In the genomic region with DNA sequence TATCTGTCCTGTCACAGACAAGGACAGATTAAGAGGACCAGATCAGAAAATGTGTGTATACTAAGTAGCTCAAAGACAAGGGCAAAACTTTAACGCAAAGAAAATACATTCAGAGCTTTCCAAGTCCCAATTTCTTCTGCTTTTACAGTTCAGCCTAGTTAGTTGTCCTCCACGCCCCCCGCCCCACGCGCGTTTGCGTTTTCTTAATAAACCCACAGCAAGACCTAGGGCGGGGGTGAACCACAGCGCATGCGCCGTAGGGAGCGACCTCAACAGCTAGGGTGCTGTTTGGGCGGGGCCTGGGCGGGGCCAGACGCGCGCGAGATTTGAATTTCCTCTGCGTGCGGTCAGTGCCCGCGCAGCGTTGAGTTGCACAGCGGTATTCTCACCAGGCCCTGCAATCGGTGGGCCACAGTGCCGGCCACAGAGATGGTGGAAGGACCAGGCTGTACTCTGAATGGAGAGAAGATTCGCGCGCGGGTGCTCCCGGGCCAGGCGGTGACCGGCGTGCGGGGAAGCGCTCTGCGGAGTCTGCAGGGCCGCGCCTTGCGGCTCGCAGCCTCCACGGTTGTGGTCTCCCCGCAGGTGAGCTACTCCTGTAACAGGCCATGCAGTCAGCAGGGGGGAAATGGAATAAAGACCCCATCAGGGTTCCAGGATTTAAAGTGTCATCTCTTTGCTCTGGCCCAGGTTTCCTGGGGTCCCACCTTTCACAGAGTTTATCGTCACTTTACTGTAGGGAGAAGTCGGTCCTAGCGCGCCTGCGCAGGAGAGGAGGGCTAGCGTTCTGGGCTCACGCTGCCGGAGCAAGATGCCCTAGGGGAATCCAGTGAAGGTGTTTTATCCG, we compare ENCODE assay signal across 8 cellular contexts. TPM values are rescaled to one million over a fixed set of nuclear protein-coding genes. Genes with fewer than 3 reads are reported as not detected.
DNase-seq lines count a peak whose midpoint lies in the region; ATAC-seq lines count a peak whose summit lies in the region.

A gene with protein sequence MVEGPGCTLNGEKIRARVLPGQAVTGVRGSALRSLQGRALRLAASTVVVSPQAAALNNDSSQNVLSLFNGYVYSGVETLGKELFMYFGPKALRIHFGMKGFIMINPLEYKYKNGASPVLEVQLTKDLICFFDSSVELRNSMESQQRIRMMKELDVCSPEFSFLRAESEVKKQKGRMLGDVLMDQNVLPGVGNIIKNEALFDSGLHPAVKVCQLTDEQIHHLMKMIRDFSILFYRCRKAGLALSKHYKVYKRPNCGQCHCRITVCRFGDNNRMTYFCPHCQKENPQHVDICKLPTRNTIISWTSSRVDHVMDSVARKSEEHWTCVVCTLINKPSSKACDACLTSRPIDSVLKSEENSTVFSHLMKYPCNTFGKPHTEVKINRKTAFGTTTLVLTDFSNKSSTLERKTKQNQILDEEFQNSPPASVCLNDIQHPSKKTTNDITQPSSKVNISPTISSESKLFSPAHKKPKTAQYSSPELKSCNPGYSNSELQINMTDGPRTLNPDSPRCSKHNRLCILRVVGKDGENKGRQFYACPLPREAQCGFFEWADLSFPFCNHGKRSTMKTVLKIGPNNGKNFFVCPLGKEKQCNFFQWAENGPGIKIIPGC (plus strand): TSS at position 350 of the 847 bp plus-strand sequence. CDS start 80 bp downstream, at position 430.

- peak; percentile 91 for DNase-seq in COLO668 (lab: John Stamatoyannopoulos, UW; ENCODE audit: unreplicated experiment)
- peak; percentile 46 for DNase-seq in HS-27A (ENCODE audit: low read depth)
- peak; percentile 91 for DNase-seq in NK-92 treated with Interleukin-12 subunit alpha and Interleukin-12 subunit beta, amount 100 ng/mL, for 24 hours (lab: John Stamatoyannopoulos, UW)
- DNase-seq in activated CD8-positive, alpha-beta memory T cell treated with anti-CD3 and anti-CD28 coated beads for 24 hours, result peak; percentile 99
- DNase-seq in stimulated activated CD8-positive, alpha-beta memory T cell treated with anti-CD3 and anti-CD28 coated beads, Interleukin-15, amount 100 ng/mL, for 24 hours (ENCODE audit: low read depth), result peak; percentile 97

- H3K4me3 ChIP-seq in endocrine pancreas (ENCODE audit: control insufficient read depth, insufficient read depth, low read length) (peak within 1 kb of the TSS; percentile 62), mesodermal cell (ENCODE audit: extremely low read depth, insufficient read depth, low read length, poor library complexity, severe bottlenecking) (peak within 1 kb of the TSS; percentile 73)

- H3K4me1 ChIP-seq in endocrine pancreas (ENCODE audit: control insufficient read depth, insufficient read depth, low read length) (no peaks in the 10 kb centered on the region), mesodermal cell (ENCODE audit: control insufficient read depth, insufficient read depth, low read length, poor library complexity, severe bottlenecking) (no peaks in the 10 kb centered on the region)

- H3K36me3 ChIP-seq in endocrine pancreas (ENCODE audit: control insufficient read depth, insufficient read depth, low read length) (no peaks in the 10 kb centered on the region), mesodermal cell (ENCODE audit: control insufficient read depth, insufficient read depth, low read length) (no peaks in the 10 kb centered on the region)

- no peak within 1 kb of the TSS for H3K27ac ChIP-seq in mesodermal cell (ENCODE audit: low read depth, low read length, severe bottlenecking)

- peak; percentile 94 for ATAC-seq in GM19468 (IDR thresholded peaks at IDR 0.05; ENCODE audit: extremely low read depth, unreplicated experiment)

- peak within 1 kb of the TSS; percentile 0 for H3K9ac ChIP-seq in endocrine pancreas (ENCODE audit: control insufficient read depth, insufficient read depth, low read length)

- H3K27me3 ChIP-seq in endocrine pancreas (ENCODE audit: control insufficient read depth, insufficient read depth, low read length), result no peaks in the 10 kb centered on the region

- H3K9me3 ChIP-seq in endocrine pancreas (ENCODE audit: control insufficient read depth, low read length) (no peaks in the 10 kb centered on the region), mesodermal cell (ENCODE audit: control insufficient read depth, low read length) (no peaks in the 10 kb centered on the region)

- WGBS in mesodermal cell (ENCODE audit: insufficient coverage in 2 of 2), 2 experiments, result 2 to 4% methylated on average over 44 to 51 of the region's 52 CpGs

RNA-seq across cellular contexts. Expression of the gene that starts here (rescaled TPM):
- 5.2 TPM for polyA plus RNA-seq in mesodermal cell (2013, experiment 1 of 2)
- polyA plus RNA-seq in mesodermal cell (2013, experiment 2 of 2), result 5.1 TPM

Comparison
In these comparisons a context has a peak if more than half of its experiments do, and no peak if none do; other contexts are left out.
1. DNase-seq: peak in every context shown above with its lines; median percentile 99 in activated CD8-positive, alpha-beta memory T cell treated with anti-CD3 and anti-CD28 coated beads for 24 hours; 97 in stimulated activated CD8-positive, alpha-beta memory T cell treated with anti-CD3 and anti-CD28 coated beads, Interleukin-15, amount 100 ng/mL, for 24 hours; 91 in COLO668; 91 in NK-92 treated with Interleukin-12 subunit alpha and Interleukin-12 subunit beta, amount 100 ng/mL, for 24 hours; 46 in HS-27A.